7 cellular contexts compared by ENCODE assay signal in genomic region chr14:62117010-62117717, GRCh38.
DNase-seq lines count a peak whose midpoint lies in the region; ATAC-seq and TF ChIP-seq lines count a peak whose summit lies in the region.

No MANE protein-coding gene starts in this region.

- H3K4me1 Mint-ChIP-seq in natural killer cell, result peaks cover 12% of the 10 kb centered on the region in 2 donors
- H3K4me1 Mint-ChIP-seq in stimulated activated memory B cell treated with anti-CD40 and anti-IgM and Interleukin-4, amounts not matched to agents 10 μg/mL and 1 μg/mL and 100 μg/mL, for 72 hours, result peaks cover 26% of the 10 kb centered on the region

- intact Hi-C loops in natural killer cell (cut with micrococcal nuclease), result loop anchor here (5.0 kb wide), 1 partner anchor 40 kb away; no protein-coding TSS in a partner anchor

- H3K36me3 Mint-ChIP-seq in natural killer cell, result no peaks in the 10 kb centered on the region
- H3K36me3 Mint-ChIP-seq in stimulated activated memory B cell treated with anti-CD40 and anti-IgM and Interleukin-4, amounts not matched to agents 10 μg/mL and 1 μg/mL and 100 μg/mL, for 72 hours, result no peaks in the 10 kb centered on the region

- H3K27ac Mint-ChIP-seq in natural killer cell, result peak overlapping the region in 1 of 2 donors; percentile 76
- H3K27ac Mint-ChIP-seq in stimulated activated memory B cell treated with anti-CD40 and anti-IgM and Interleukin-4, amounts not matched to agents 10 μg/mL and 1 μg/mL and 100 μg/mL, for 72 hours, result no peak overlapping the region

- peak; percentile 96 for ATAC-seq in GM18867 (IDR thresholded peaks at IDR 0.05; ENCODE audit: unreplicated experiment)
- peak; percentile 88 for ATAC-seq in HG03097 (IDR thresholded peaks at IDR 0.05; ENCODE audit: low FRiP score, unreplicated experiment)
- peak; percentile 86 to 99 (median 99) for ATAC-seq in natural killer cell
- ATAC-seq in stimulated activated memory B cell treated with anti-CD40 and anti-IgM and Interleukin-4, amounts not matched to agents 10 μg/mL and 1 μg/mL and 100 μg/mL, for 72 hours, result peak; percentile 95

- peak overlapping the region; percentile 84 for H3K4me3 Mint-ChIP-seq in natural killer cell
- H3K4me3 Mint-ChIP-seq in stimulated activated memory B cell treated with anti-CD40 and anti-IgM and Interleukin-4, amounts not matched to agents 10 μg/mL and 1 μg/mL and 100 μg/mL, for 72 hours, result peak overlapping the region; percentile 82

- TF ChIP-seq CTCF in natural killer cell (IDR thresholded peaks at IDR 0.05), result peak; percentile 47

- DNase-seq in NCI-H526 (lab: John Stamatoyannopoulos, UW) (peak; percentile 50 to 86), activated T-helper 1 cell treated with Interleukin-2 at 50 U/mL for 16 hours (ENCODE audit: low read depth) (peak; percentile 9), fibroblast of peridontal ligament (ENCODE audit: extremely low read depth) (peak; percentile 35), natural killer cell (peak; percentile 55)

- no peaks in the 10 kb centered on the region for H3K9me3 Mint-ChIP-seq in natural killer cell
- H3K9me3 Mint-ChIP-seq in stimulated activated memory B cell treated with anti-CD40 and anti-IgM and Interleukin-4, amounts not matched to agents 10 μg/mL and 1 μg/mL and 100 μg/mL, for 72 hours, result no peaks in the 10 kb centered on the region

- H3K27me3 Mint-ChIP-seq in natural killer cell (ENCODE audit: low read depth in 2 of 2), result peaks cover 17 to 50% of the 10 kb centered on the region in 2 donors
- peaks cover 6% of the 10 kb centered on the region for H3K27me3 Mint-ChIP-seq in stimulated activated memory B cell treated with anti-CD40 and anti-IgM and Interleukin-4, amounts not matched to agents 10 μg/mL and 1 μg/mL and 100 μg/mL, for 72 hours

Comparison
In these comparisons a context has a peak if more than half of its experiments do, and no peak if none do; other contexts are left out.
1. Peak in every context shown above with its lines: DNase-seq and ATAC-seq.
2. DNase-seq: peak in every context shown above with its lines; median percentile 68 in NCI-H526; 55 in natural killer cell; 35 in fibroblast of peridontal ligament; 9 in activated T-helper 1 cell treated with Interleukin-2 at 50 U/mL for 16 hours.